Comparison of ENCODE assay signal across 10 cellular contexts in the genomic region with DNA sequence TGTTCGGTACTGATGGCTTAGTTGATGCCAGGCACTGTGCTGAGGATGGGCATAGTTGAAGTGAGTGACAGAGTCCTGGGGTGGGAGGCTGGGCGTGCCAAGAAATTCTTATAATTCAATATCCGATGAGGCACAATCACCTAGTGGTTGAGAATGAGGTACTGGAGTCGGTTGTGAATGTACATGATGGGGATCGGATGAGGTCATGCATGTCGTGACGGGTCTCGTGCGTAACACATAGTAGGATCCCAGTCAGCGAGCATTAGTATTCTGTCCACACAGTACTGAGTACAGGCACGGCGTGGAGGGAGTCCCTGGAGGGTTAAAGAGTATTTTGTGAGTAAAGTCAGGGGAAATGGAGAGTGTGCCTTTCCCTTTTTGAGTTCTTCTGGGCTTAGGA. TPM values are rescaled to one million over a fixed set of nuclear protein-coding genes. Genes with fewer than 3 reads are reported as not detected.
DNase-seq lines count a peak whose midpoint lies in the region; ATAC-seq and TF ChIP-seq lines count a peak whose summit lies in the region.
"Had no signal": no experiment of that assay in that cellular context is flagged by ENCODE, and none has a peak within 500 bp of the region (broad histone marks: within the 10 kb centered on the region; RNA-seq: fewer than 3 reads in every experiment).

No MANE protein-coding gene starts in this region.

- no peak for TF ChIP-seq CTCF in OCI-LY7 (conservative IDR thresholded peaks at IDR 0.05; ENCODE audit: low read length)
- TF ChIP-seq CTCF in endodermal cell (conservative IDR thresholded peaks at IDR 0.05): no peak

- peak overlapping the region; percentile 30 for H3K4me3 Mint-ChIP-seq in endodermal cell

- no peak overlapping the region for H2AFZ ChIP-seq in OCI-LY7 (ENCODE audit: low read length)
- no peak overlapping the region for H2AFZ ChIP-seq in trophoblast cell (ENCODE audit: insufficient read depth, low read length, poor library complexity)

- H3K27ac ChIP-seq in OCI-LY7 (ENCODE audit: low read depth, low read length, poor library complexity, severe bottlenecking) (peak overlapping the region; percentile 80), endodermal cell (ENCODE audit: low read depth, low read length) (no peak overlapping the region), trophoblast cell (ENCODE audit: low read depth, low read length) (no peak overlapping the region)

- H3K4me1 ChIP-seq in OCI-LY7 (ENCODE audit: insufficient read depth, low read length, poor library complexity, severe bottlenecking) (peaks cover 57% of the 10 kb centered on the region), endodermal cell (ENCODE audit: control insufficient read depth, insufficient read depth, low read length) (peaks cover 10% of the 10 kb centered on the region), trophoblast cell (ENCODE audit: control insufficient read depth in 1 of 2, insufficient read depth in 2 of 2, low read length in 2 of 2) (peaks cover 8 to 14% of the 10 kb centered on the region in 2 experiments)

- H4K12ac ChIP-seq in trophoblast cell (ENCODE audit: low read depth, low read length): no peak overlapping the region

- POLR2A ChIA-PET in OCI-LY7 (lab: Charles Lee): no interaction called here

- H3K9ac ChIP-seq in endodermal cell (ENCODE audit: extremely low read depth, low read length, poor library complexity, severe bottlenecking) (no peak overlapping the region), trophoblast cell (ENCODE audit: low read length) (no peak overlapping the region)

- no peaks in the 10 kb centered on the region for H3K9me3 Mint-ChIP-seq in endodermal cell

- intact Hi-C loops in OCI-LY7 (cut with micrococcal nuclease; ENCODE audit: unreplicated experiment): loop anchor here (10.0 kb wide), 2 partner anchors 169 to 349 kb away; partner anchors contain the start of genes DUS3L and RANBP3

- H3K79me2 ChIP-seq in OCI-LY7 (ENCODE audit: insufficient read depth, low read depth, low read length) (peaks cover 96% of the 10 kb centered on the region), trophoblast cell (ENCODE audit: control insufficient read depth, insufficient read depth, low read length, poor library complexity) (peaks cover 46% of the 10 kb centered on the region)

- H3K4me2 ChIP-seq in OCI-LY7 (ENCODE audit: low read length) (peak overlapping the region; percentile 99), trophoblast cell (ENCODE audit: low read length) (no peak overlapping the region)

- peaks cover 14% of the 10 kb centered on the region for H3K79me1 ChIP-seq in trophoblast cell (ENCODE audit: low read length)

- H3K9me3 ChIP-seq in OCI-LY7 (ENCODE audit: low read length): no peaks in the 10 kb centered on the region
- no peaks in the 10 kb centered on the region for H3K9me3 ChIP-seq in endodermal cell (ENCODE audit: control insufficient read depth, low read length)
- no peaks in the 10 kb centered on the region for H3K9me3 ChIP-seq in trophoblast cell (ENCODE audit: insufficient read depth, low read depth, low read length)

- no TSS peak for BruUV-seq in OCI-LY7 (replicated peaks; lab: Mats Ljungman, UMichigan)

- no peak overlapping the region for H3K23ac ChIP-seq in trophoblast cell (ENCODE audit: low read length)

- peaks cover 2% of the 10 kb centered on the region for H3K27me3 Mint-ChIP-seq in endodermal cell (ENCODE audit: insufficient read depth)

- peaks cover 56% of the 10 kb centered on the region for H3K36me3 Mint-ChIP-seq in endodermal cell (ENCODE audit: low read depth)

- no peaks in the 10 kb centered on the region for H3K9me2 ChIP-seq in OCI-LY7 (ENCODE audit: insufficient read depth, low read length)

- H4K20me1 ChIP-seq in OCI-LY7 (ENCODE audit: insufficient read depth, low read length): peaks cover 66% of the 10 kb centered on the region

- no peak overlapping the region for H3K14ac ChIP-seq in trophoblast cell (ENCODE audit: low read length)

- CTCF ChIA-PET in OCI-LY7 (lab: Charles Lee; ENCODE audit: unreplicated experiment): no interaction called here

- H3K4me1 Mint-ChIP-seq in endodermal cell: peaks cover 37% of the 10 kb centered on the region

- WGBS in endodermal cell (ENCODE audit: insufficient coverage in 1 of 2, insufficient read length in 1 of 2), 2 experiments: 96 to 97% methylated on average over 9 to 12 of the region's 12 CpGs
- WGBS in trophoblast cell (ENCODE audit: extremely low coverage, insufficient coverage, insufficient read length): no CpG with 5 or more reads among the region's 12 CpGs

- peak overlapping the region; percentile 28 for H3K4ac ChIP-seq in trophoblast cell (ENCODE audit: low read depth, low read length)

- H3K36me3 ChIP-seq in OCI-LY7 (ENCODE audit: insufficient read depth, low read length) (peaks cover 83% of the 10 kb centered on the region), endodermal cell (ENCODE audit: control insufficient read depth, insufficient read depth, low read length) (peaks cover 62% of the 10 kb centered on the region), trophoblast cell (ENCODE audit: control insufficient read depth in 1 of 2, insufficient read depth in 2 of 2, low read length in 2 of 2) (peaks cover 30 to 46% of the 10 kb centered on the region in 2 experiments)

- no peak overlapping the region for H4K8ac ChIP-seq in trophoblast cell (ENCODE audit: low read depth, low read length)

- ATAC-seq in GM19397 (IDR thresholded peaks at IDR 0.05; ENCODE audit: unreplicated experiment): no peak

- H2AK5ac ChIP-seq in trophoblast cell (ENCODE audit: low read length): no peak overlapping the region

- no peak overlapping the region for H2BK120ac ChIP-seq in trophoblast cell (ENCODE audit: insufficient read depth, low read length, poor library complexity)

- H3K18ac ChIP-seq in trophoblast cell (ENCODE audit: low read length): no peak overlapping the region

- H2BK5ac ChIP-seq in trophoblast cell (ENCODE audit: low read depth, low read length, poor library complexity): no peak overlapping the region

- no peak overlapping the region for H4K91ac ChIP-seq in trophoblast cell (ENCODE audit: low read depth, low read length)

- no peak overlapping the region for H2BK12ac ChIP-seq in trophoblast cell (ENCODE audit: low read length)

- H3K27ac Mint-ChIP-seq in endodermal cell: peak overlapping the region; percentile 54

- H3K27me3 ChIP-seq in endodermal cell (ENCODE audit: control insufficient read depth, insufficient read depth, low read length, poor library complexity, severe bottlenecking): no peaks in the 10 kb centered on the region
- no peaks in the 10 kb centered on the region for H3K27me3 ChIP-seq in trophoblast cell (ENCODE audit: insufficient read depth, low read length)

- H3K4me3 ChIP-seq in OCI-LY7 (ENCODE audit: low read depth, low read length, poor library complexity, severe bottlenecking): peak overlapping the region; percentile 95
- H3K4me3 ChIP-seq in endodermal cell (ENCODE audit: low read length): peak overlapping the region; percentile 87
- H3K4me3 ChIP-seq in trophoblast cell (ENCODE audit: low read depth, low read length): no peak overlapping the region

- DNase-seq in ELR (ENCODE audit: low read depth): peak; percentile 13
- DNase-seq in OCI-LY7 (ENCODE audit: low spot score): no peak
- DNase-seq in endodermal cell: no peak
- no peak for DNase-seq in trophoblast cell
- no peak for DNase-seq in cerebellar nuclear complex (lab: John Stamatoyannopoulos, UW)
- DNase-seq in NCI-H748 treated with DMSO at 0.1 percent for 48 hours (lab: John Stamatoyannopoulos, UW): no peak
- no peak for DNase-seq in ecto neural progenitor cell (ENCODE audit: low spot score)
- DNase-seq: activated effector memory CD4-positive, alpha-beta T cell treated with anti-CD3 and anti-CD28 coated beads, Interleukin-2, amount 50 U/mL, for 16 hours; NCI-H146 had no signal

RNA-seq across cellular contexts. Expression of gene SAFB, which starts 2.8 kb away (rescaled TPM):
- total RNA-seq in OCI-LY7 (2014; rRNA removed; shearing (Covaris generic)): 68.9 and 79.4 TPM in 2 replicates
- total RNA-seq in OCI-LY7 (2022) (172 and 177 TPM in 2 replicates), endodermal cell (100 to 1,000 TPM; 130 to 153 TPM)
- polyA plus RNA-seq in endodermal cell (2013, experiment 1 of 2): 105 TPM
- polyA plus RNA-seq in endodermal cell (2013, experiment 2 of 2): 88.3 TPM
- 75.5 and 76.6 TPM in 2 replicates for polyA plus RNA-seq in trophoblast cell (2013)

RNA-seq across cellular contexts. Expression of gene SAFB2, which starts 3.1 kb away (rescaled TPM):
- total RNA-seq in OCI-LY7 (2014; rRNA removed; shearing (Covaris generic)): 51.7 and 52.8 TPM in 2 replicates
- 103 and 111 TPM in 2 replicates for total RNA-seq in OCI-LY7 (2022)
- 10 to 100 TPM; 69.2 to 74.6 TPM for total RNA-seq in endodermal cell
- 49.7 TPM for polyA plus RNA-seq in endodermal cell (2013, experiment 1 of 2)
- polyA plus RNA-seq in endodermal cell (2013, experiment 2 of 2): 37.0 TPM
- 31.8 and 32.5 TPM in 2 replicates for polyA plus RNA-seq in trophoblast cell (2013)

RNA-seq across cellular contexts. Expression of gene MICOS13, which starts 54.7 kb away (rescaled TPM):
- total RNA-seq in OCI-LY7 (2014; rRNA removed; shearing (Covaris generic)): 102 and 119 TPM in 2 replicates
- total RNA-seq in OCI-LY7 (2022) (39.2 and 41.7 TPM in 2 replicates), endodermal cell (10 to 100 TPM; 26.3 to 35.0 TPM)
- polyA plus RNA-seq in endodermal cell (2013, experiment 1 of 2): 24.6 TPM
- 24.6 TPM for polyA plus RNA-seq in endodermal cell (2013, experiment 2 of 2)
- 31.3 and 32.4 TPM in 2 replicates for polyA plus RNA-seq in trophoblast cell (2013)

RNA-seq across cellular contexts. Expression of gene HSD11B1L, which starts 55.2 kb away (rescaled TPM):
- total RNA-seq in OCI-LY7 (2014; rRNA removed; shearing (Covaris generic)): 2.1 and 4.6 TPM in 2 replicates
- total RNA-seq in OCI-LY7 (2022) (4.6 and 4.9 TPM in 2 replicates), endodermal cell (10 to 100 TPM in 1 of 2 donors, 1 to 10 TPM in 1; 7.7 to 12.7 TPM)
- 31.0 TPM for polyA plus RNA-seq in endodermal cell (2013, experiment 1 of 2)
- polyA plus RNA-seq in endodermal cell (2013, experiment 2 of 2): 29.1 TPM
- polyA plus RNA-seq in trophoblast cell (2013): 8.4 and 8.7 TPM in 2 replicates

RNA-seq across cellular contexts. Expression of gene TINCR, which starts 57.9 kb away (rescaled TPM):
- total RNA-seq in OCI-LY7 (2014; rRNA removed; shearing (Covaris generic)): 0.41 and 0.60 TPM in 2 replicates
- total RNA-seq in OCI-LY7 (2022) (1.2 and 2.1 TPM in 2 replicates), endodermal cell (1 to 10 TPM in 1 of 2 donors, under 1 TPM in 1; 0.53 to 1.2 TPM)
- 2.4 TPM for polyA plus RNA-seq in endodermal cell (2013, experiment 1 of 2)
- 2.6 TPM for polyA plus RNA-seq in endodermal cell (2013, experiment 2 of 2)
- polyA plus RNA-seq in trophoblast cell (2013): 72.9 and 77.9 TPM in 2 replicates
